In genomic region chr13:44273991-44274810, GRCh38 we compare ENCODE assay signal across 8 cellular contexts.
DNase-seq lines count a peak whose midpoint lies in the region; ATAC-seq, FAIRE-seq and TF ChIP-seq lines count a peak whose summit lies in the region.

No MANE protein-coding gene starts in this region.

- peaks cover 3% of the 10 kb centered on the region for H3K27me3 Mint-ChIP-seq in activated naive CD4-positive, alpha-beta T cell treated with anti-CD3 and anti-CD28 coated beads, Interleukin-2, amount 10 ng/mL, durations not matched to agents 7 days and 5 days

- peak; percentile 39 for DNase-seq in activated naive CD4-positive, alpha-beta T cell treated with anti-CD3 and anti-CD28 coated beads, Interleukin-2, amount 10 ng/mL, durations not matched to agents 7 days and 5 days
- DNase-seq in activated naive CD4-positive, alpha-beta T cell treated with Interleukin-2 at 50 U/mL for 16 hours = no peak
- DNase-seq in RWPE2 (ENCODE audit: low spot score) (no peak), ureter (ENCODE audit: low spot score) (no peak), NCI-H345 treated with DMSO at 0.1 percent for 48 hours (lab: John Stamatoyannopoulos, UW; ENCODE audit: unreplicated experiment) (no peak)

- peaks cover 10% of the 10 kb centered on the region for H3K9me3 Mint-ChIP-seq in activated naive CD4-positive, alpha-beta T cell treated with anti-CD3 and anti-CD28 coated beads, Interleukin-2, amount 10 ng/mL, durations not matched to agents 7 days and 5 days

- H3K4me3 Mint-ChIP-seq in activated naive CD4-positive, alpha-beta T cell treated with anti-CD3 and anti-CD28 coated beads, Interleukin-2, amount 10 ng/mL, durations not matched to agents 7 days and 5 days = peak overlapping the region; percentile 64

- no peaks in the 10 kb centered on the region for H3K9me3 ChIP-seq in RWPE2 (ENCODE audit: severe bottlenecking)
- no peaks in the 10 kb centered on the region for H3K9me3 ChIP-seq in muscle layer of duodenum (ENCODE audit: control insufficient read depth in 1 of 2, low read length in 2 of 2)

- H3K27me3 ChIP-seq in RWPE2 (ENCODE audit: insufficient read depth, poor library complexity, severe bottlenecking) (no peaks in the 10 kb centered on the region), muscle layer of duodenum (ENCODE audit: low read depth, low read length) (no peaks in the 10 kb centered on the region)

- ATAC-seq in HG02885 (IDR thresholded peaks at IDR 0.05; ENCODE audit: poor library complexity, unreplicated experiment) (peak; percentile 88), RWPE2 (ENCODE audit: low read depth) (peak; percentile 50; the same call in 2 of the 3 replicates)

- peaks cover 11% of the 10 kb centered on the region for H3K4me1 ChIP-seq in RWPE2 (ENCODE audit: insufficient read depth, poor library complexity, severe bottlenecking)
- H3K4me1 ChIP-seq in muscle layer of duodenum (ENCODE audit: control insufficient read depth in 1 of 2, insufficient read depth in 2 of 2, low read length in 2 of 2) = peaks cover 12 to 32% of the 10 kb centered on the region in 2 donors

- CTCF ChIA-PET in activated naive CD4-positive, alpha-beta T cell treated with anti-CD3 and anti-CD28 coated beads, Interleukin-2, amount 10 ng/mL, durations not matched to agents 7 days and 5 days (lab: Charles Lee) = interaction anchor here (0.5 to 1.2 kb wide), 3 partner anchors 20 to 163 kb away, joined by 3 read pairs; no protein-coding TSS in a partner anchor

- H3K27ac ChIP-seq in RWPE2 (ENCODE audit: poor library complexity, severe bottlenecking) (peak overlapping the region; percentile 37), muscle layer of duodenum (ENCODE audit: low read length) (peak overlapping the region; percentile 88)

- H3K4me1 Mint-ChIP-seq in activated naive CD4-positive, alpha-beta T cell treated with anti-CD3 and anti-CD28 coated beads, Interleukin-2, amount 10 ng/mL, durations not matched to agents 7 days and 5 days = peaks cover 52% of the 10 kb centered on the region

- H3K27ac Mint-ChIP-seq in activated naive CD4-positive, alpha-beta T cell treated with anti-CD3 and anti-CD28 coated beads, Interleukin-2, amount 10 ng/mL, durations not matched to agents 7 days and 5 days = peak overlapping the region; percentile 83

- no peak overlapping the region for H3K4me3 ChIP-seq in RWPE2 (ENCODE audit: severe bottlenecking)
- peak overlapping the region; percentile 23 to 41 for H3K4me3 ChIP-seq in muscle layer of duodenum (ENCODE audit: low read depth in 1 of 2, low read length in 2 of 2)

- peak; percentile 43 for FAIRE-seq in colon (lab: Jason Lieb, UNC)

- no peak for TF ChIP-seq CTCF in RWPE2 (IDR thresholded peaks at IDR 0.05; ENCODE audit: poor library complexity, severe bottlenecking)

- peaks cover 20% of the 10 kb centered on the region for H3K36me3 Mint-ChIP-seq in activated naive CD4-positive, alpha-beta T cell treated with anti-CD3 and anti-CD28 coated beads, Interleukin-2, amount 10 ng/mL, durations not matched to agents 7 days and 5 days

- H3K36me3 ChIP-seq in RWPE2 (ENCODE audit: low read depth) = no peaks in the 10 kb centered on the region
- no peaks in the 10 kb centered on the region for H3K36me3 ChIP-seq in muscle layer of duodenum (ENCODE audit: control insufficient read depth in 1 of 2, insufficient read depth in 2 of 2, low read length in 2 of 2)
